In the genomic region with DNA sequence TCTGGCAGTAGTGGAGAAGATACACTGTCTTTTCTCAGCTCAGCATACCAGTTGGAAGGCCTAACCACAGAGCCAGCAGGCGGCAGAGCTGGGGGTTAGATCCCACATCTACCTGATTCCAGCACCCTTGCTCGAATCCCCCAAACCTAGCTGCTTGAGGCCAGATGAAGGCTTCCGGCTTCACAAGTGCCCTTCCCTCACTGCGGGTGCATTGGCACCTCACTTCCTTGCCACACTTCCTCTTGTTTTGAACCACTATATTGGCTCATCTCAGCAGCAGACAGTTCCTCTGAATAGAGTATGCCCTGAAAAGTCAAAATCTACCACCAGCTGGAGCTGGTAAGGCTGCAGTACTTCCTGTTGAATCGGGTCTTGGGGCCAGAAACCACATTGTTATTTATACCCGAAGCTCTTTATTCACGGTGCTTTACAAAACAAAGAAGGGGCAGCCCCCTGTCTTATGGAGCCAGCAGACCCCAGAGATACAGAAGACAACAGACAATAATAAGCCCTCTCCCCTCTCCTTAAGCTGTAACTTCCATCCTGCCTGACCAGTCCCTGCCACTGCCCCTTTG, we compare ENCODE assay signal across 8 cellular contexts.
DNase-seq lines count a peak whose midpoint lies in the region; ATAC-seq, FAIRE-seq and TF ChIP-seq lines count a peak whose summit lies in the region.

No MANE protein-coding gene starts in this region.

- no peaks in the 10 kb centered on the region for H3K27me3 Mint-ChIP-seq in stimulated activated naive CD8-positive, alpha-beta T cell treated with anti-CD3 and anti-CD28 coated beads, Interleukin-15, amount 100 ng/mL, for 72 hours

- DNase-seq in GM12892 (ENCODE audit: insufficient read length) (peak; percentile 22), left lung (peak; percentile 59 to 73), COLO668 (lab: John Stamatoyannopoulos, UW; ENCODE audit: unreplicated experiment) (no peak)
- peak; percentile 37 for DNase-seq in activated T-helper 9 cell treated with anti-CD3 and anti-CD28 coated beads, Interleukin-2, amount 50 U/mL, for 16 hours (ENCODE audit: low read depth)
- DNase-seq in stimulated activated naive CD8-positive, alpha-beta T cell treated with anti-CD3 and anti-CD28 coated beads, Interleukin-15, amount 100 ng/mL, for 72 hours = peak; percentile 65 to 76

- ATAC-seq in HG02759 (IDR thresholded peaks at IDR 0.05; ENCODE audit: unreplicated experiment) (peak; percentile 75), left lung (peak; percentile 84), GM21717 (IDR thresholded peaks at IDR 0.05; ENCODE audit: unreplicated experiment) (no peak)
- ATAC-seq in stimulated activated naive CD8-positive, alpha-beta T cell treated with anti-CD3 and anti-CD28 coated beads, Interleukin-15, amount 100 ng/mL, for 72 hours = peak; percentile 95

- H3K27me3 ChIP-seq in OCI-LY3 (ENCODE audit: low read depth, low read length) (no peaks in the 10 kb centered on the region), left lung (no peaks in the 10 kb centered on the region)

- peaks cover 25% of the 10 kb centered on the region for H3K4me1 ChIP-seq in OCI-LY3 (ENCODE audit: low read length)
- H3K4me1 ChIP-seq in left lung = peaks cover 3 to 55% of the 10 kb centered on the region in 2 donors

- H3K9me3 ChIP-seq in OCI-LY3 (ENCODE audit: insufficient read depth, low read length) (no peaks in the 10 kb centered on the region), left lung (no peaks in the 10 kb centered on the region)

- TF ChIP-seq POLR2A in GM12892 (IDR thresholded peaks at IDR 0.05; ENCODE audit: low read depth, low read length) = no peak

- H3K36me3 ChIP-seq in OCI-LY3 (replicated peaks; ENCODE audit: low read depth, low read length) (peaks cover 5% of the 10 kb centered on the region), left lung (no peaks in the 10 kb centered on the region)

- peak overlapping the region; percentile 68 to 78 for H3K4me3 Mint-ChIP-seq in stimulated activated naive CD8-positive, alpha-beta T cell treated with anti-CD3 and anti-CD28 coated beads, Interleukin-15, amount 100 ng/mL, for 72 hours

- peak overlapping the region; percentile 43 for H3K4me2 ChIP-seq in OCI-LY3 (ENCODE audit: low read length)

- H3K9me3 Mint-ChIP-seq in stimulated activated naive CD8-positive, alpha-beta T cell treated with anti-CD3 and anti-CD28 coated beads, Interleukin-15, amount 100 ng/mL, for 72 hours = peaks cover 4 to 18% of the 10 kb centered on the region in 2 donors

- no peaks in the 10 kb centered on the region for H3K79me2 ChIP-seq in OCI-LY3 (ENCODE audit: low read length)

- peak overlapping the region; percentile 88 to 94 for H3K27ac Mint-ChIP-seq in stimulated activated naive CD8-positive, alpha-beta T cell treated with anti-CD3 and anti-CD28 coated beads, Interleukin-15, amount 100 ng/mL, for 72 hours

- H3K4me3 ChIP-seq in OCI-LY3 (ENCODE audit: low read length) = peak overlapping the region; percentile 2; the same call in 1 of the 2 replicates
- no peak overlapping the region for H3K4me3 ChIP-seq in left lung

- intact Hi-C loops in left lung (cut with DNase I) = no loop called here

- H4K20me1 ChIP-seq in OCI-LY3 (ENCODE audit: insufficient read depth, low read length) = no peaks in the 10 kb centered on the region

- H3K4me1 Mint-ChIP-seq in stimulated activated naive CD8-positive, alpha-beta T cell treated with anti-CD3 and anti-CD28 coated beads, Interleukin-15, amount 100 ng/mL, for 72 hours = peaks cover 87% of the 10 kb centered on the region

- H3K27ac ChIP-seq in OCI-LY3 (ENCODE audit: low read length) = peak overlapping the region; percentile 50
- peak overlapping the region; percentile 39 to 94 for H3K27ac ChIP-seq in left lung

- TF ChIP-seq CTCF in OCI-LY3 (IDR thresholded peaks at IDR 0.05; ENCODE audit: low read depth, low read length) (peak; percentile 19), left lung (IDR thresholded peaks at IDR 0.05) (peak in 1 of 2 donors; percentile 17)

- FAIRE-seq in GM12892 (lab: Jason Lieb, UNC) = peak; percentile 79

- peak overlapping the region; percentile 10; the same call in 1 of the 2 replicates for H3K9ac ChIP-seq in OCI-LY3 (ENCODE audit: low read length)

- peak overlapping the region; percentile 80 for H2AFZ ChIP-seq in OCI-LY3 (ENCODE audit: low read depth, low read length)
